1 cellular context compared by ENCODE assay signal in the genomic region with DNA sequence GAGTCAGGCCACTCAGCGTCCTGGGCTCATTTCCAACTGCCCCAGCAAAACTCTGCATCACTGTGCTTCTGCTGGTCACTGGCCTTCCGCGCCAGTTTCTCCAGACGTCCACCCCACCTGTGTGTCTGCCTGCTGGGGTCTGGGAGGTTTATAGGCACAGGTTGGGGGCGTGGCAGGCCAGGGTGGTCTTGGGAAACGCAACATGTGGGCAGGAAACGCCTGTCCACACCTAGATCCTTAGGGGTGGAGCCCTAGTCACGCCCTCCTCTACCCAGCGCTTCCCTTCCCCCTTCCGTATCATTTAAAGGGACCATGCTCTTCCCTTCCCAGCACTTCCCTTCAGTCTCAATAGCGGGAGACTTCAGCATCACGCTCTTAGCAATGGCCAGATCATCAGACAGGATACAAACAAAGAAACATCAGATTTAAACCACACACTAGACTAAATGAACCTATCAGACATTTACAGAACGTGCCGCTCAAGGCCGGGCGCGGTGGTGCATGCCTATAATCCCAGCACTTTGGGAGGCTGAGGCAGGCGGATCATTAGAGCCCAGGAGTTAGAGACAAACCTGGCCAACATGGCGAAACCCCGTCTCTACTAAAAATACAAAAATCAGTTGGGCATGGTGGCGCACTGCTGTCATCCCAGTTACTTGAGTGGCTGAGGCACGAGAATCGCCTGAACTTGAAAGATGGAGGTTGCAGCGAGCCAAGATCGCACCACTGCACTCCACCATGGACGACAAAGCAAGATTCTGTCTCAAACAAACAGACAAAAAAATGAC.
TF ChIP-seq lines count a peak whose summit lies in the region.

No MANE protein-coding gene starts in this region.

TF ChIP-seq in K562, 482 proteins besides CTCF, POLR2A, EP300 and RAD21 (continues in another document):
- TF ChIP-seq ZNF449 (CRISPR knock-in tag; IDR thresholded peaks at IDR 0.05) (no peak), KAT7 (CRISPR knock-in tag; IDR thresholded peaks at IDR 0.05; ENCODE audit: borderline replicate concordance) (no peak), VEZF1 (CRISPR knock-in tag; IDR thresholded peaks at IDR 0.05) (peak; percentile 48), BRCA1 (IDR thresholded peaks at IDR 0.05) (no peak), BRCA1 (CRISPR knock-in tag; IDR thresholded peaks at IDR 0.05) (no peak), TCFL5 (CRISPR knock-in tag; conservative IDR thresholded peaks at IDR 0.05) (no peak), TAF1 (IDR thresholded peaks at IDR 0.05; ENCODE audit: control insufficient read depth, extremely low read depth, insufficient read depth, low read length, severe bottlenecking) (peak; percentile 89), ZNF41 (CRISPR knock-in tag; conservative IDR thresholded peaks at IDR 0.05) (no peak), ZNF324 (CRISPR knock-in tag; IDR thresholded peaks at IDR 0.05) (no peak), PRPF4 (IDR thresholded peaks at IDR 0.05; ENCODE audit: insufficient read depth, low read depth, low read length, poor library complexity, severe bottlenecking) (no peak), TARDBP (IDR thresholded peaks at IDR 0.05) (0 out of 2 replicates have a peak, but pooled peaks have one; percentile 42), ELF2 (CRISPR knock-in tag; IDR thresholded peaks at IDR 0.05) (no peak), ZNF174 (CRISPR knock-in tag; IDR thresholded peaks at IDR 0.05) (no peak), RBM14 (IDR thresholded peaks at IDR 0.05; ENCODE audit: borderline replicate concordance, insufficient read depth, low read depth, low read length) (no peak), NR1H2 (CRISPR knock-in tag; IDR thresholded peaks at IDR 0.05) (no peak), MECOM (CRISPR knock-in tag; IDR thresholded peaks at IDR 0.05) (no peak), SPI1 (IDR thresholded peaks at IDR 0.05; ENCODE audit: borderline replicate concordance, low read depth, low read length) (peak; percentile 96), ARID2 (IDR thresholded peaks at IDR 0.05) (no peak), HMG20A (CRISPR knock-in tag; conservative IDR thresholded peaks at IDR 0.05) (no peak), ZBTB7A (IDR thresholded peaks at IDR 0.05; ENCODE audit: borderline replicate concordance, control insufficient read depth, low read depth, low read length) (peak; percentile 93; the same call in 1 of the 2 replicates), ZNF347 (CRISPR knock-in tag; IDR thresholded peaks at IDR 0.05; ENCODE audit: low read depth) (no peak), ZNF224 (CRISPR knock-in tag; IDR thresholded peaks at IDR 0.05) (no peak), DACH1 (IDR thresholded peaks at IDR 0.05; ENCODE audit: partially characterized antibody) (peak; percentile 49), ZBTB9 (CRISPR knock-in tag; IDR thresholded peaks at IDR 0.05) (no peak), MCM3 (IDR thresholded peaks at IDR 0.05) (no peak), SREBF1 (IDR thresholded peaks at IDR 0.05; ENCODE audit: borderline replicate concordance, low read depth, low read length) (no peak), ZNF263 (CRISPR knock-in tag; IDR thresholded peaks at IDR 0.05; ENCODE audit: borderline replicate concordance) (0 out of 2 replicates have a peak, but pooled peaks have one; percentile 66), MAFF (IDR thresholded peaks at IDR 0.05; ENCODE audit: low read length) (no peak), HMGN3 (IDR thresholded peaks at IDR 0.05; ENCODE audit: borderline replicate concordance, extremely low read depth, insufficient read length, low read depth, low read length) (no peak), CC2D1A (IDR thresholded peaks at IDR 0.05) (no peak), XRCC5 (IDR thresholded peaks at IDR 0.05; ENCODE audit: low read depth, low read length) (no peak), KDM5B (IDR thresholded peaks at IDR 0.05; ENCODE audit: insufficient replicate concordance, low read depth, low read length) (no peak), PTTG1 (tag; IDR thresholded peaks at IDR 0.05; ENCODE audit: low read depth) (no peak), YBX1 (IDR thresholded peaks at IDR 0.05) (no peak), CREM (IDR thresholded peaks at IDR 0.05; ENCODE audit: low read depth) (peak; percentile 51), SREBF2 (CRISPR knock-in tag; IDR thresholded peaks at IDR 0.05) (peak; percentile 78; the same call in 1 of the 2 replicates), ZBTB2 (IDR thresholded peaks at IDR 0.05) (peak; percentile 66; the same call in 1 of the 2 replicates), CAMTA2 (CRISPR knock-in tag; conservative IDR thresholded peaks at IDR 0.05) (no peak), PBX2 (CRISPR knock-in tag; IDR thresholded peaks at IDR 0.05; ENCODE audit: low read depth) (no peak), PBX2 (tag; conservative IDR thresholded peaks at IDR 0.05; ENCODE audit: low read depth) (no peak), ZNF586 (CRISPR knock-in tag; conservative IDR thresholded peaks at IDR 0.05) (no peak), KDM2B (CRISPR knock-in tag; IDR thresholded peaks at IDR 0.05) (no peak), TAF7 (tag; IDR thresholded peaks at IDR 0.05) (peak; percentile 7; the same call in 1 of the 2 replicates), HCFC1 (IDR thresholded peaks at IDR 0.05; ENCODE audit: low read depth, low read length) (no peak; the same call in 1 of the 2 replicates), ZNF143 (CRISPR knock-in tag; IDR thresholded peaks at IDR 0.05) (no peak), HNRNPLL (IDR thresholded peaks at IDR 0.05; ENCODE audit: low read depth, low read length, poor library complexity, severe bottlenecking) (peak; percentile 26)
- TF ChIP-seq, protein P1, sequence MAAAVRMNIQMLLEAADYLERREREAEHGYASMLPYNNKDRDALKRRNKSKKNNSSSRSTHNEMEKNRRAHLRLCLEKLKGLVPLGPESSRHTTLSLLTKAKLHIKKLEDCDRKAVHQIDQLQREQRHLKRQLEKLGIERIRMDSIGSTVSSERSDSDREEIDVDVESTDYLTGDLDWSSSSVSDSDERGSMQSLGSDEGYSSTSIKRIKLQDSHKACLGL (CRISPR knock-in tag; IDR thresholded peaks at IDR 0.05; ENCODE audit: borderline replicate concordance, poor library complexity, severe bottlenecking) = peak; percentile 4
- TF ChIP-seq, protein P2, sequence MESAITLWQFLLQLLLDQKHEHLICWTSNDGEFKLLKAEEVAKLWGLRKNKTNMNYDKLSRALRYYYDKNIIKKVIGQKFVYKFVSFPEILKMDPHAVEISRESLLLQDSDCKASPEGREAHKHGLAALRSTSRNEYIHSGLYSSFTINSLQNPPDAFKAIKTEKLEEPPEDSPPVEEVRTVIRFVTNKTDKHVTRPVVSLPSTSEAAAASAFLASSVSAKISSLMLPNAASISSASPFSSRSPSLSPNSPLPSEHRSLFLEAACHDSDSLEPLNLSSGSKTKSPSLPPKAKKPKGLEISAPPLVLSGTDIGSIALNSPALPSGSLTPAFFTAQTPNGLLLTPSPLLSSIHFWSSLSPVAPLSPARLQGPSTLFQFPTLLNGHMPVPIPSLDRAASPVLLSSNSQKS (CRISPR knock-in tag; IDR thresholded peaks at IDR 0.05) = no peak
- TF ChIP-seq, protein P3, sequence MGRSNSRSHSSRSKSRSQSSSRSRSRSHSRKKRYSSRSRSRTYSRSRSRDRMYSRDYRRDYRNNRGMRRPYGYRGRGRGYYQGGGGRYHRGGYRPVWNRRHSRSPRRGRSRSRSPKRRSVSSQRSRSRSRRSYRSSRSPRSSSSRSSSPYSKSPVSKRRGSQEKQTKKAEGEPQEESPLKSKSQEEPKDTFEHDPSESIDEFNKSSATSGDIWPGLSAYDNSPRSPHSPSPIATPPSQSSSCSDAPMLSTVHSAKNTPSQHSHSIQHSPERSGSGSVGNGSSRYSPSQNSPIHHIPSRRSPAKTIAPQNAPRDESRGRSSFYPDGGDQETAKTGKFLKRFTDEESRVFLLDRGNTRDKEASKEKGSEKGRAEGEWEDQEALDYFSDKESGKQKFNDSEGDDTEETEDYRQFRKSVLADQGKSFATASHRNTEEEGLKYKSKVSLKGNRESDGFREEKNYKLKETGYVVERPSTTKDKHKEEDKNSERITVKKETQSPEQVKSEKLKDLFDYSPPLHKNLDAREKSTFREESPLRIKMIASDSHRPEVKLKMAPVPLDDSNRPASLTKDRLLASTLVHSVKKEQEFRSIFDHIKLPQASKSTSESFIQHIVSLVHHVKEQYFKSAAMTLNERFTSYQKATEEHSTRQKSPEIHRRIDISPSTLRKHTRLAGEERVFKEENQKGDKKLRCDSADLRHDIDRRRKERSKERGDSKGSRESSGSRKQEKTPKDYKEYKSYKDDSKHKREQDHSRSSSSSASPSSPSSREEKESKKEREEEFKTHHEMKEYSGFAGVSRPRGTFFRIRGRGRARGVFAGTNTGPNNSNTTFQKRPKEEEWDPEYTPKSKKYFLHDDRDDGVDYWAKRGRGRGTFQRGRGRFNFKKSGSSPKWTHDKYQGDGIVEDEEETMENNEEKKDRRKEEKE (IDR thresholded peaks at IDR 0.05; ENCODE audit: borderline replicate concordance in 1 of 2, control insufficient read depth in 1 of 2, low read depth in 2 of 2, low read length in 1 of 2) = no peak
- TF ChIP-seq, protein P4, sequence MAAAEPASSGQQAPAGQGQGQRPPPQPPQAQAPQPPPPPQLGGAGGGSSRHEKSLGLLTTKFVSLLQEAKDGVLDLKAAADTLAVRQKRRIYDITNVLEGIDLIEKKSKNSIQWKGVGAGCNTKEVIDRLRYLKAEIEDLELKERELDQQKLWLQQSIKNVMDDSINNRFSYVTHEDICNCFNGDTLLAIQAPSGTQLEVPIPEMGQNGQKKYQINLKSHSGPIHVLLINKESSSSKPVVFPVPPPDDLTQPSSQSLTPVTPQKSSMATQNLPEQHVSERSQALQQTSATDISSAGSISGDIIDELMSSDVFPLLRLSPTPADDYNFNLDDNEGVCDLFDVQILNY (CRISPR knock-in tag; IDR thresholded peaks at IDR 0.05) = no peak
